4 cellular contexts compared by ENCODE assay signal in genomic region chr20:16675165-16675564, GRCh38.
"Had no signal": no experiment of that assay in that cellular context is flagged by ENCODE, and none has a peak within 500 bp of the region (broad histone marks: within the 10 kb centered on the region; RNA-seq: fewer than 3 reads in every experiment).

No MANE protein-coding gene starts in this region.

- H3K4me1 Mint-ChIP-seq: H9 had no signal

- ATAC-seq: GM23338 had no signal

- DNase-seq: H9, HCEC 1CT, IMR-90 had no signal

- H3K4me3 Mint-ChIP-seq: GM23338, H9 had no signal

- H3K4me3 ChIP-seq: GM23338 had no signal

- H3K27ac Mint-ChIP-seq: GM23338, H9 had no signal

- H3K9me3 Mint-ChIP-seq: GM23338 had no signal
